In the genomic region with DNA sequence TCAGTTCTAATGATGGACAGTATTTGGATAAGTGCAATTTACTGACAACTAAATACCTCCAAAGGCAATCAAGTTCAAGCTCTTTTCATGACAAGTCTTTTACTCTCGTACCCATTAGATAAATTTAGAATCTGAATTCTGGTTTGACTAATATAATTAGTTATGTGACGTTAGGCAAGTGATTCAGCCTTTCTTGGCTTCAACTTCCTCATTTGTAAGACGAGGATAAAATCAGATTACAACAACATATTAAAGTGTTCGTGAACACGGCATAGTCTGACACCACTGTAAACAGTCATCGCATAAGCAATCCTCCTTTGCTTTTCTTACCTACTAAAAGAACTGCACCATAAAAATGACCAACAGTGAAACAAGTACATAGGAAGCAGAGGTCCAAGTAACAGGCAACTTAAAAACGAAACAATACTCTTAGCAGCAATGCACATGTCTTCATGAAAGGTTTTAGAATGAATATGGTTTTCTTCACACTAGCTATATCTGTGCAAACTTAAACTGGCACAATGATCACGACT, we compare ENCODE assay signal across 8 cellular contexts. TPM values are rescaled to one million over a fixed set of nuclear protein-coding genes. Genes with fewer than 3 reads are reported as not detected.
DNase-seq lines count a peak whose midpoint lies in the region; ATAC-seq and TF ChIP-seq lines count a peak whose summit lies in the region.

No MANE protein-coding gene starts in this region.

- peaks cover 43 to 52% (median 43%) of the 10 kb centered on the region in 3 donors for H3K4me1 Mint-ChIP-seq in CD8-positive, alpha-beta memory T cell

- H3K27ac Mint-ChIP-seq in CD8-positive, alpha-beta memory T cell: peak overlapping the region; percentile 63 to 90 (median 80)

- peak overlapping the region; percentile 32 for H3K4me3 ChIP-seq in CD8-positive, alpha-beta memory T cell (ENCODE audit: low read length)
- H3K4me3 ChIP-seq in fibroblast of mammary gland (ENCODE audit: control insufficient read depth, low read depth, low read length): no peak overlapping the region
- no peak overlapping the region for H3K4me3 ChIP-seq in colonic mucosa

- H3K36me3 ChIP-seq in CD8-positive, alpha-beta memory T cell (ENCODE audit: insufficient read depth, low read length): no peaks in the 10 kb centered on the region
- H3K36me3 ChIP-seq in colonic mucosa: no peaks in the 10 kb centered on the region

- POLR2A ChIA-PET in CD8-positive, alpha-beta memory T cell (lab: Charles Lee): interaction anchor here (2.0 kb wide), 1 partner anchor 25 kb away, joined by 7 read pairs; a partner anchor contains a TSS

- ATAC-seq in GM21515 (IDR thresholded peaks at IDR 0.05; ENCODE audit: unreplicated experiment) (peak; percentile 47), HG03135 (IDR thresholded peaks at IDR 0.05; ENCODE audit: unreplicated experiment) (no peak)

- no peaks in the 10 kb centered on the region for H3K27me3 Mint-ChIP-seq in CD8-positive, alpha-beta memory T cell

- DNase-seq in CD8-positive, alpha-beta memory T cell: no peak
- DNase-seq in NAMALWA (ENCODE audit: low spot score) (peak; percentile 65), fibroblast of mammary gland (ENCODE audit: low read depth) (peak; percentile 68), ecto neural progenitor cell (ENCODE audit: low spot score) (no peak), colonic mucosa (no peak), GM19238 (ENCODE audit: insufficient read length, low spot score) (no peak)

- H3K27ac ChIP-seq in CD8-positive, alpha-beta memory T cell (ENCODE audit: low read depth, low read length): no peak overlapping the region
- H3K27ac ChIP-seq in colonic mucosa: no peak overlapping the region

- intact Hi-C loops in colonic mucosa (cut with DNase I): no loop called here

- H3K9ac ChIP-seq in colonic mucosa (ENCODE audit: low read depth in 2 of 2, low read length in 2 of 2): no peak overlapping the region

- CTCF ChIA-PET in CD8-positive, alpha-beta memory T cell (lab: Charles Lee): no interaction called here

- no peak for TF ChIP-seq CTCF in fibroblast of mammary gland (conservative IDR thresholded peaks at IDR 0.05; ENCODE audit: control insufficient read depth, insufficient read depth, low read depth, low read length)
- no peak for TF ChIP-seq CTCF in colonic mucosa (IDR thresholded peaks at IDR 0.05)

- H3K9me3 ChIP-seq in CD8-positive, alpha-beta memory T cell (ENCODE audit: low read length): no peaks in the 10 kb centered on the region
- no peaks in the 10 kb centered on the region for H3K9me3 ChIP-seq in colonic mucosa

- H3K4me1 ChIP-seq in CD8-positive, alpha-beta memory T cell (ENCODE audit: insufficient read depth, low read length): peaks cover 30% of the 10 kb centered on the region
- H3K4me1 ChIP-seq in colonic mucosa: no peaks in the 10 kb centered on the region

- H3K9me3 Mint-ChIP-seq in CD8-positive, alpha-beta memory T cell: no peaks in the 10 kb centered on the region

- H3K4me3 Mint-ChIP-seq in CD8-positive, alpha-beta memory T cell: peak overlapping the region; percentile 66 to 85 (median 75)

- no peaks in the 10 kb centered on the region for H3K27me3 ChIP-seq in CD8-positive, alpha-beta memory T cell (ENCODE audit: insufficient read depth, low read length, poor library complexity, severe bottlenecking)
- no peaks in the 10 kb centered on the region for H3K27me3 ChIP-seq in colonic mucosa

- H3K36me3 Mint-ChIP-seq in CD8-positive, alpha-beta memory T cell: peaks cover 8 to 22% (median 10%) of the 10 kb centered on the region in 3 donors

RNA-seq across cellular contexts. Expression of a gene that starts 25.7 kb away (rescaled TPM):
- 10 to 100 TPM; 49.1 to 51.9 TPM for total RNA-seq in CD8-positive, alpha-beta memory T cell
- polyA plus RNA-seq in CD8-positive, alpha-beta memory T cell: 40.1 TPM
- 10 to 100 TPM; 33.9 to 64.5 TPM for total RNA-seq in colonic mucosa

Comparison
In these comparisons a context has a peak if more than half of its experiments do, and no peak if none do; other contexts are left out.
1. DNase-seq: peak in NAMALWA (single experiment) and fibroblast of mammary gland (single experiment); none in CD8-positive, alpha-beta memory T cell (0 of 5), ecto neural progenitor cell (single experiment), colonic mucosa (single experiment) and GM19238 (single experiment).